In the genomic region with DNA sequence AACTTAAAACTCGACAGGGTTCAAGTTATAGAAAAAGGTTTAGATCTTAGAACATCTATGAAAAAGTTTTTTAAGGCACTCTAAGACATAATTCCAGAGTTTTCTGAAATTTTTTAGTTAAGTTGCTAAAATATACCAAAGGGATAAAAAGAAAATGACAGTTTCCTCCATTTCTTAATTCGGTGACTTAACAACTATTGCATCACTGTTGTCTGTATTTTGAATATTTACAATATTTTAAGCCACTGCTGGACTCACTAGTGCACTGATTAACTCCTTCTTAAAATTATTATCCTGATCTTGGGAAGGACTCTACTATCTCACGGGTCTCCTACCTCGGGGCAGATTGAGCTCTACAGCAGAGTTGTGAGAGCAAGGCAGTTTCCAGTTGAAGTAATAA, we compare ENCODE assay signal across 2 cellular contexts.
TF ChIP-seq lines count a peak whose summit lies in the region.

No MANE protein-coding gene starts in this region.

TF ChIP-seq in HepG2, 621 proteins besides CTCF, POLR2A, EP300 and RAD21 (continued from another document):
- TF ChIP-seq, protein P1, sequence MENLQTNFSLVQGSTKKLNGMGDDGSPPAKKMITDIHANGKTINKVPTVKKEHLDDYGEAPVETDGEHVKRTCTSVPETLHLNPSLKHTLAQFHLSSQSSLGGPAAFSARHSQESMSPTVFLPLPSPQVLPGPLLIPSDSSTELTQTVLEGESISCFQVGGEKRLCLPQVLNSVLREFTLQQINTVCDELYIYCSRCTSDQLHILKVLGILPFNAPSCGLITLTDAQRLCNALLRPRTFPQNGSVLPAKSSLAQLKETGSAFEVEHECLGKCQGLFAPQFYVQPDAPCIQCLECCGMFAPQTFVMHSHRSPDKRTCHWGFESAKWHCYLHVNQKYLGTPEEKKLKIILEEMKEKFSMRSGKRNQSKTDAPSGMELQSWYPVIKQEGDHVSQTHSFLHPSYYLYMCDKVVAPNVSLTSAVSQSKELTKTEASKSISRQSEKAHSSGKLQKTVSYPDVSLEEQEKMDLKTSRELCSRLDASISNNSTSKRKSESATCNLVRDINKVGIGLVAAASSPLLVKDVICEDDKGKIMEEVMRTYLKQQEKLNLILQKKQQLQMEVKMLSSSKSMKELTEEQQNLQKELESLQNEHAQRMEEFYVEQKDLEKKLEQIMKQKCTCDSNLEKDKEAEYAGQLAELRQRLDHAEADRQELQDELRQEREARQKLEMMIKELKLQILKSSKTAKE (CRISPR knock-in tag; IDR thresholded peaks at IDR 0.05; ENCODE audit: borderline replicate concordance): no peak
- TF ChIP-seq, protein P2, sequence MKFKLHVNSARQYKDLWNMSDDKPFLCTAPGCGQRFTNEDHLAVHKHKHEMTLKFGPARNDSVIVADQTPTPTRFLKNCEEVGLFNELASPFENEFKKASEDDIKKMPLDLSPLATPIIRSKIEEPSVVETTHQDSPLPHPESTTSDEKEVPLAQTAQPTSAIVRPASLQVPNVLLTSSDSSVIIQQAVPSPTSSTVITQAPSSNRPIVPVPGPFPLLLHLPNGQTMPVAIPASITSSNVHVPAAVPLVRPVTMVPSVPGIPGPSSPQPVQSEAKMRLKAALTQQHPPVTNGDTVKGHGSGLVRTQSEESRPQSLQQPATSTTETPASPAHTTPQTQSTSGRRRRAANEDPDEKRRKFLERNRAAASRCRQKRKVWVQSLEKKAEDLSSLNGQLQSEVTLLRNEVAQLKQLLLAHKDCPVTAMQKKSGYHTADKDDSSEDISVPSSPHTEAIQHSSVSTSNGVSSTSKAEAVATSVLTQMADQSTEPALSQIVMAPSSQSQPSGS (CRISPR knock-in tag; IDR thresholded peaks at IDR 0.05): no peak
- TF ChIP-seq, protein P3, sequence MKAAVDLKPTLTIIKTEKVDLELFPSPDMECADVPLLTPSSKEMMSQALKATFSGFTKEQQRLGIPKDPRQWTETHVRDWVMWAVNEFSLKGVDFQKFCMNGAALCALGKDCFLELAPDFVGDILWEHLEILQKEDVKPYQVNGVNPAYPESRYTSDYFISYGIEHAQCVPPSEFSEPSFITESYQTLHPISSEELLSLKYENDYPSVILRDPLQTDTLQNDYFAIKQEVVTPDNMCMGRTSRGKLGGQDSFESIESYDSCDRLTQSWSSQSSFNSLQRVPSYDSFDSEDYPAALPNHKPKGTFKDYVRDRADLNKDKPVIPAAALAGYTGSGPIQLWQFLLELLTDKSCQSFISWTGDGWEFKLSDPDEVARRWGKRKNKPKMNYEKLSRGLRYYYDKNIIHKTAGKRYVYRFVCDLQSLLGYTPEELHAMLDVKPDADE (CRISPR knock-in tag; IDR thresholded peaks at IDR 0.05): no peak
- no peak for TF ChIP-seq SIX1 (CRISPR knock-in tag; IDR thresholded peaks at IDR 0.05; ENCODE audit: borderline replicate concordance)

TF ChIP-seq in K562, 482 proteins besides CTCF, POLR2A, EP300 and RAD21 (continued from another document):
- TF ChIP-seq, protein P4, sequence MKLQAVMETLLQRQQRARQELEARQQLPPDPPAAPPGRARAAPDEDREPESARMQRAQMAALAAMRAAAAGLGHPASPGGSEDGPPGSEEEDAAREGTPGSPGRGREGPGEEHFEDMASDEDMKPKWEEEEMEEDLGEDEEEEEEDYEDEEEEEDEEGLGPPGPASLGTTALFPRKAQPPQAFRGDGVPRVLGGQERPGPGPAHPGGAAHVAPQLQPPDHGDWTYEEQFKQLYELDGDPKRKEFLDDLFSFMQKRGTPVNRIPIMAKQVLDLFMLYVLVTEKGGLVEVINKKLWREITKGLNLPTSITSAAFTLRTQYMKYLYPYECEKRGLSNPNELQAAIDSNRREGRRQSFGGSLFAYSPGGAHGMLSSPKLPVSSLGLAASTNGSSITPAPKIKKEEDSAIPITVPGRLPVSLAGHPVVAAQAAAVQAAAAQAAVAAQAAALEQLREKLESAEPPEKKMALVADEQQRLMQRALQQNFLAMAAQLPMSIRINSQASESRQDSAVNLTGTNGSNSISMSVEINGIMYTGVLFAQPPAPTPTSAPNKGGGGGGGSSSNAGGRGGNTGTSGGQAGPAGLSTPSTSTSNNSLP (IDR thresholded peaks at IDR 0.05; ENCODE audit: borderline replicate concordance, low read depth, low read length): no peak
- peak; percentile 44 for TF ChIP-seq CEBPB (tag; IDR thresholded peaks at IDR 0.05)
